In genomic region chr6:100194535-100194934, GRCh38 we compare ENCODE assay signal across 3 cellular contexts.
TF ChIP-seq lines count a peak whose summit lies in the region.

No MANE protein-coding gene starts in this region.

TF ChIP-seq in SK-N-SH, 30 proteins besides CTCF, POLR2A, EP300 and RAD21 (continued from another document):
- no peak for TF ChIP-seq SIN3A (IDR thresholded peaks at IDR 0.05; ENCODE audit: borderline replicate concordance, low read depth, low read length)
- TF ChIP-seq, protein P1, sequence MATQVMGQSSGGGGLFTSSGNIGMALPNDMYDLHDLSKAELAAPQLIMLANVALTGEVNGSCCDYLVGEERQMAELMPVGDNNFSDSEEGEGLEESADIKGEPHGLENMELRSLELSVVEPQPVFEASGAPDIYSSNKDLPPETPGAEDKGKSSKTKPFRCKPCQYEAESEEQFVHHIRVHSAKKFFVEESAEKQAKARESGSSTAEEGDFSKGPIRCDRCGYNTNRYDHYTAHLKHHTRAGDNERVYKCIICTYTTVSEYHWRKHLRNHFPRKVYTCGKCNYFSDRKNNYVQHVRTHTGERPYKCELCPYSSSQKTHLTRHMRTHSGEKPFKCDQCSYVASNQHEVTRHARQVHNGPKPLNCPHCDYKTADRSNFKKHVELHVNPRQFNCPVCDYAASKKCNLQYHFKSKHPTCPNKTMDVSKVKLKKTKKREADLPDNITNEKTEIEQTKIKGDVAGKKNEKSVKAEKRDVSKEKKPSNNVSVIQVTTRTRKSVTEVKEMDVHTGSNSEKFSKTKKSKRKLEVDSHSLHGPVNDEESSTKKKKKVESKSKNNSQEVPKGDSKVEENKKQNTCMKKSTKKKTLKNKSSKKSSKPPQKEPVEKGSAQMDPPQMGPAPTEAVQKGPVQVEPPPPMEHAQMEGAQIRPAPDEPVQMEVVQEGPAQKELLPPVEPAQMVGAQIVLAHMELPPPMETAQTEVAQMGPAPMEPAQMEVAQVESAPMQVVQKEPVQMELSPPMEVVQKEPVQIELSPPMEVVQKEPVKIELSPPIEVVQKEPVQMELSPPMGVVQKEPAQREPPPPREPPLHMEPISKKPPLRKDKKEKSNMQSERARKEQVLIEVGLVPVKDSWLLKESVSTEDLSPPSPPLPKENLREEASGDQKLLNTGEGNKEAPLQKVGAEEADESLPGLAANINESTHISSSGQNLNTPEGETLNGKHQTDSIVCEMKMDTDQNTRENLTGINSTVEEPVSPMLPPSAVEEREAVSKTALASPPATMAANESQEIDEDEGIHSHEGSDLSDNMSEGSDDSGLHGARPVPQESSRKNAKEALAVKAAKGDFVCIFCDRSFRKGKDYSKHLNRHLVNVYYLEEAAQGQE (IDR thresholded peaks at IDR 0.05; ENCODE audit: low read depth, low read length) = no peak
- no peak for TF ChIP-seq FOXM1 (IDR thresholded peaks at IDR 0.05; ENCODE audit: low read depth)
- no peak for TF ChIP-seq TEAD4 (IDR thresholded peaks at IDR 0.05; ENCODE audit: borderline replicate concordance, insufficient read depth)
- no peak for TF ChIP-seq MAX (IDR thresholded peaks at IDR 0.05; ENCODE audit: low read depth)
- no peak for TF ChIP-seq FOSL2 (IDR thresholded peaks at IDR 0.05; ENCODE audit: borderline replicate concordance, low read depth)
- TF ChIP-seq, protein P2, sequence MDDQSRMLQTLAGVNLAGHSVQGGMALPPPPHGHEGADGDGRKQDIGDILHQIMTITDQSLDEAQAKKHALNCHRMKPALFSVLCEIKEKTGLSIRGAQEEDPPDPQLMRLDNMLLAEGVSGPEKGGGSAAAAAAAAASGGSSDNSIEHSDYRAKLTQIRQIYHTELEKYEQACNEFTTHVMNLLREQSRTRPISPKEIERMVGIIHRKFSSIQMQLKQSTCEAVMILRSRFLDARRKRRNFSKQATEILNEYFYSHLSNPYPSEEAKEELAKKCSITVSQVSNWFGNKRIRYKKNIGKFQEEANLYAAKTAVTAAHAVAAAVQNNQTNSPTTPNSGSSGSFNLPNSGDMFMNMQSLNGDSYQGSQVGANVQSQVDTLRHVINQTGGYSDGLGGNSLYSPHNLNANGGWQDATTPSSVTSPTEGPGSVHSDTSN (IDR thresholded peaks at IDR 0.05) = no peak

TF ChIP-seq in SK-N-SH treated with all-trans-retinoic acid at 6 μM for 48 hours, 23 proteins besides CTCF, POLR2A, EP300 and RAD21 (continued from another document):
- TF ChIP-seq, protein P3, sequence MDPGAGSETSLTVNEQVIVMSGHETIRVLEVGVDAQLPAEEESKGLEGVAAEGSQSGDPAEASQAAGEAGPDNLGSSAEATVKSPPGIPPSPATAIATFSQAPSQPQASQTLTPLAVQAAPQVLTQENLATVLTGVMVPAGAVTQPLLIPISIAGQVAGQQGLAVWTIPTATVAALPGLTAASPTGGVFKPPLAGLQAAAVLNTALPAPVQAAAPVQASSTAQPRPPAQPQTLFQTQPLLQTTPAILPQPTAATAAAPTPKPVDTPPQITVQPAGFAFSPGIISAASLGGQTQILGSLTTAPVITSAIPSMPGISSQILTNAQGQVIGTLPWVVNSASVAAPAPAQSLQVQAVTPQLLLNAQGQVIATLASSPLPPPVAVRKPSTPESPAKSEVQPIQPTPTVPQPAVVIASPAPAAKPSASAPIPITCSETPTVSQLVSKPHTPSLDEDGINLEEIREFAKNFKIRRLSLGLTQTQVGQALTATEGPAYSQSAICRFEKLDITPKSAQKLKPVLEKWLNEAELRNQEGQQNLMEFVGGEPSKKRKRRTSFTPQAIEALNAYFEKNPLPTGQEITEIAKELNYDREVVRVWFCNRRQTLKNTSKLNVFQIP (CRISPR knock-in tag; IDR thresholded peaks at IDR 0.05; ENCODE audit: borderline replicate concordance, low read depth) = no peak
- TF ChIP-seq ARNTL (CRISPR knock-in tag; IDR thresholded peaks at IDR 0.05; ENCODE audit: borderline replicate concordance, low read depth) = no peak
- TF ChIP-seq ZNF565 (CRISPR knock-in tag; conservative IDR thresholded peaks at IDR 0.05; ENCODE audit: low read depth) = no peak
- no peak for TF ChIP-seq PATZ1 (CRISPR knock-in tag; IDR thresholded peaks at IDR 0.05; ENCODE audit: borderline replicate concordance)
- TF ChIP-seq ZNF8 (CRISPR knock-in tag; IDR thresholded peaks at IDR 0.05) = no peak
- TF ChIP-seq, protein P4, sequence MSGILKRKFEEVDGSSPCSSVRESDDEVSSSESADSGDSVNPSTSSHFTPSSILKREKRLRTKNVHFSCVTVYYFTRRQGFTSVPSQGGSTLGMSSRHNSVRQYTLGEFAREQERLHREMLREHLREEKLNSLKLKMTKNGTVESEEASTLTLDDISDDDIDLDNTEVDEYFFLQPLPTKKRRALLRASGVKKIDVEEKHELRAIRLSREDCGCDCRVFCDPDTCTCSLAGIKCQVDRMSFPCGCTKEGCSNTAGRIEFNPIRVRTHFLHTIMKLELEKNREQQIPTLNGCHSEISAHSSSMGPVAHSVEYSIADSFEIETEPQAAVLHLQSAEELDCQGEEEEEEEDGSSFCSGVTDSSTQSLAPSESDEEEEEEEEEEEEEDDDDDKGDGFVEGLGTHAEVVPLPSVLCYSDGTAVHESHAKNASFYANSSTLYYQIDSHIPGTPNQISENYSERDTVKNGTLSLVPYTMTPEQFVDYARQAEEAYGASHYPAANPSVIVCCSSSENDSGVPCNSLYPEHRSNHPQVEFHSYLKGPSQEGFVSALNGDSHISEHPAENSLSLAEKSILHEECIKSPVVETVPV (CRISPR knock-in tag; IDR thresholded peaks at IDR 0.05) = no peak
- TF ChIP-seq ISL1 (CRISPR knock-in tag; IDR thresholded peaks at IDR 0.05) = no peak
- TF ChIP-seq ZNF70 (CRISPR knock-in tag; IDR thresholded peaks at IDR 0.05) = no peak
- TF ChIP-seq GLIS3 (CRISPR knock-in tag; IDR thresholded peaks at IDR 0.05) = no peak
- no peak for TF ChIP-seq TCF4 (CRISPR knock-in tag; IDR thresholded peaks at IDR 0.05; ENCODE audit: borderline replicate concordance)
- TF ChIP-seq SNAI2 (CRISPR knock-in tag; IDR thresholded peaks at IDR 0.05) = no peak
- TF ChIP-seq TOX (CRISPR knock-in tag; IDR thresholded peaks at IDR 0.05; ENCODE audit: borderline replicate concordance) = no peak

TF ChIP-seq in H1, 55 proteins besides CTCF, POLR2A, EP300 and RAD21 (continued from another document):
- TF ChIP-seq MAX (IDR thresholded peaks at IDR 0.05) (no peak), CTBP2 (IDR thresholded peaks at IDR 0.05; ENCODE audit: borderline replicate concordance, insufficient read depth, insufficient read length, low read length) (no peak), BCL11A (IDR thresholded peaks at IDR 0.05; ENCODE audit: low read depth in 2 of 2, low read length in 2 of 2) (no peak), ASH2L (IDR thresholded peaks at IDR 0.05; ENCODE audit: low read length) (no peak), TBP (IDR thresholded peaks at IDR 0.05; ENCODE audit: low read depth, low read length) (no peak), FOSL1 (IDR thresholded peaks at IDR 0.05; ENCODE audit: insufficient read depth, low read depth, low read length) (no peak)
